ENCODE assay signal across 8 cellular contexts in the genomic region with DNA sequence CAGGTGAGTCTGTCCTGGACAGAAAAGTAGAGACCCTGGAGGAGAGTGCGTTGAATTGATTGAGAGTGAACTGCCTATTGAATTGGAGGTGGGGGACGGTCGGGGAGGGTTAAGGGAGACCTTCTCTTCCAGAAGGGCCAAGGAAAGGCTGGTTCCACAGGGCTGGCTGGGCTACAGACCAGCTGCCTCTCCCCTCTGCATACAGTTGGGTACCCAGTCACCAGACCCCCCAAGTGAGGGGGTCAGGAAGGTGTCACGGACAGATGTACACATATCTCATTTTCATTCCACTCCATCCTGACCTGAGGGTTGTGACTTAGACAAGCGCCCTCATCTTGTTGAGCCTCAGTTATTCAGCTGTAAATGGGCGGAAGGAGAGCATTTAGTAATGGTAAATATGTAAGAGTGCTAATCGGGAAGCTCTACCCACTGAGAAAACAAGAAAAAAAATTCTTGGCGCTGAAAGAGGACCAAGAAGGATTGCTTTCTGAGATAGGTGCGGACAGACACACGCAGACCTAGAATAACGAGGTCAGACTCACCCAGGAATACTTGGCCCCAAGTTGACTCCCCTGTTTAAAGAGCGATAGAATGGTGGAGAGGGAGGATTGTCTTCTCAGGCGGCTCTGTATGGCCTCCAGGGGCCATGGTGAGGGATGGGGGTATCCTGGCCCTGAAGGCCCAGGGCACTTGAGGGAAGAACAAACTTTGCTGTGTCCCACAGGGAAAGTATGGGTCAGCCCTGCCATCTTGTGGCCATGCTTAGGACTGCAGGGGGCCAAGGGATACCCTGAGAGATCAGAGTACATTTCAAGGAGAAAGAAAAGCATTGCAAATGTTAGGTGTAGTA. TPM values are rescaled to one million over a fixed set of nuclear protein-coding genes. Genes with fewer than 3 reads are reported as not detected.
A peak's percentile ranks its signal among the peaks of the same experiment; 100 is the strongest.
DNase-seq lines count a peak whose midpoint lies in the region; ATAC-seq and TF ChIP-seq lines count a peak whose summit lies in the region.

No MANE protein-coding gene starts in this region.

- peak; percentile 66 for DNase-seq in ELR (ENCODE audit: low read depth)
- DNase-seq in Peyer's patch, result peak in 2 of 3 donors; percentile 71 to 78
- peak; percentile 36 for DNase-seq in brain pericyte (ENCODE audit: low read depth, low spot score)
- peak; percentile 53 for DNase-seq in iris pigment epithelial cell (ENCODE audit: low read depth)
- peak; percentile 22 for DNase-seq in stimulated activated CD4-positive, alpha-beta T cell treated with anti-CD3 and anti-CD28 coated beads, Interleukin-4, amount 100 ng/mL, for 1 hour
- no peak for DNase-seq in NCI-H2029 treated with DMSO at 0.1 percent for 48 hours (lab: John Stamatoyannopoulos, UW)

- TF ChIP-seq POLR2A in Peyer's patch (IDR thresholded peaks at IDR 0.05), result no peak

- no peaks in the 10 kb centered on the region for H3K36me3 ChIP-seq in Peyer's patch

- no peaks in the 10 kb centered on the region for H3K27me3 ChIP-seq in Peyer's patch

- H3K4me1 ChIP-seq in Peyer's patch, result no peaks in the 10 kb centered on the region

- no peak overlapping the region for H3K4me3 ChIP-seq in Peyer's patch

- ATAC-seq in GM19438 (IDR thresholded peaks at IDR 0.05; ENCODE audit: low read depth, unreplicated experiment) (peak; percentile 90), HG03354 (IDR thresholded peaks at IDR 0.05; ENCODE audit: poor library complexity, severe bottlenecking, unreplicated experiment) (peak; percentile 96)

- TF ChIP-seq CTCF in Peyer's patch (IDR thresholded peaks at IDR 0.05), result peak in 4 of 6 experiments; percentile 56 to 82 (median 78)

- no peaks in the 10 kb centered on the region for H3K9me3 ChIP-seq in Peyer's patch

- H3K27ac ChIP-seq in Peyer's patch, result no peak overlapping the region

RNA-seq across cellular contexts. Expression of gene MBL2, which starts 7.2 kb away (rescaled TPM):
- not detected for total RNA-seq in Peyer's patch
